Comparison of ENCODE assay signal across 24 cellular contexts in the genomic region with DNA sequence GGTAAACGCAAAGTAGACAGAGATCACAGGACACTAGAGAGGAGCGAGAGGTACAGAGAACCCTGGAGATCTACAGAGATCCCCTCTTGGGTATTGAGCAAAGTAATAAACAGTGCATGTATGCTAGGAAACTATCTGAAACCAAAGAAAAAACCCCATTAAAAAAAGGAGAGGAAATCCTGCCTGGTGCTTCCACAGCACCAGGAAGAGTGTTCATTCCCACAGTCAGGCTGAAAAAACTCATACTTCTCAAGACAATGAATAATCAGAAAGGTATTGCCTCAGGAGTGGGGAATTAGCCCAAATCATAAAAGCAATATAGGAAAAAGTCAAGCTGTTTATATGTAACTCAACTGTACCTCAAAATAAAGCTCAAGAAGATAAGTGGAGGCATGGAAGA.
"Had no signal": no experiment of that assay in that cellular context is flagged by ENCODE, and none has a peak within 500 bp of the region (broad histone marks: within the 10 kb centered on the region; RNA-seq: fewer than 3 reads in every experiment).

No MANE protein-coding gene starts in this region.

- H3K27ac Mint-ChIP-seq: activated CD4-positive, alpha-beta T cell treated with anti-CD3 and anti-CD28 coated beads, Interleukin-2, amount 10 ng/mL, durations not matched to agents 24 days and 14 days; activated CD8-positive, alpha-beta T cell treated with anti-CD3 and anti-CD28 coated beads for 36 hours; activated T-helper 17 cell treated with anti-CD3 and anti-CD28 coated beads, Interleukin-2, amount 50 U/mL, for 72 hours; T-cell; type B pancreatic cell had no signal

- H3K4me1 Mint-ChIP-seq: activated T-helper 17 cell treated with anti-CD3 and anti-CD28 coated beads, Interleukin-2, amount 50 U/mL, for 72 hours; neural crest cell; stimulated activated effector memory CD8-positive, alpha-beta T cell treated with anti-CD3 and anti-CD28 coated beads, Interleukin-12 subunit alpha, Interleukin-12 subunit beta, amount 100 ng/mL, for 72 hours; T-cell had no signal

- H3K9me3 ChIP-seq: ovary, psoas muscle, right lobe of liver, testis had no signal

- H3K4me3 Mint-ChIP-seq: activated CD4-positive, alpha-beta T cell treated with anti-CD3 and anti-CD28 coated beads, Interleukin-2, amount 10 ng/mL, durations not matched to agents 24 days and 14 days; activated CD8-positive, alpha-beta T cell treated with anti-CD3 and anti-CD28 coated beads for 36 hours; activated T-helper 17 cell treated with anti-CD3 and anti-CD28 coated beads, Interleukin-2, amount 50 U/mL, for 72 hours; neural crest cell; stimulated activated effector memory CD8-positive, alpha-beta T cell treated with anti-CD3 and anti-CD28 coated beads, Interleukin-12 subunit alpha, Interleukin-12 subunit beta, amount 100 ng/mL, for 72 hours; T-cell; type B pancreatic cell had no signal

- H3K9me3 Mint-ChIP-seq: activated CD4-positive, alpha-beta T cell treated with anti-CD3 and anti-CD28 coated beads, Interleukin-2, amount 10 ng/mL, durations not matched to agents 24 days and 14 days; activated CD8-positive, alpha-beta T cell treated with anti-CD3 and anti-CD28 coated beads for 36 hours; activated T-helper 17 cell treated with anti-CD3 and anti-CD28 coated beads, Interleukin-2, amount 50 U/mL, for 72 hours; neural crest cell; stimulated activated effector memory CD8-positive, alpha-beta T cell treated with anti-CD3 and anti-CD28 coated beads, Interleukin-12 subunit alpha, Interleukin-12 subunit beta, amount 100 ng/mL, for 72 hours; T-cell; type B pancreatic cell had no signal

- H3K27me3 ChIP-seq: foreskin keratinocyte, ovary, right lobe of liver, testis had no signal

- H3K36me3 ChIP-seq: ovary had no signal

- DNase-seq: activated CD4-positive, alpha-beta T cell treated with anti-CD3 and anti-CD28 coated beads, Interleukin-2, amount 10 ng/mL, durations not matched to agents 24 days and 14 days; activated CD8-positive, alpha-beta T cell treated with anti-CD3 and anti-CD28 coated beads for 36 hours; activated naive CD4-positive, alpha-beta T cell treated with Interleukin-2 at 50 U/mL for 16 hours; activated T-cell treated with anti-CD3 and anti-CD28 coated beads, Interleukin-2, amount 50 U/mL, for 1 hour; anterior cingulate cortex; cortex of kidney; effector CD8-positive, alpha-beta T cell; foreskin keratinocyte; glutamatergic neuron; hippocampal formation; islet precursor cell; ovary; psoas muscle; right lobe of liver; stimulated activated CD4-positive, alpha-beta T cell treated with anti-CD3 and anti-CD28 coated beads, Interleukin-4, amount 100 ng/mL, for 24 hours; T-cell; T-helper 9 cell; testis had no signal

- H3K27me3 Mint-ChIP-seq: activated CD4-positive, alpha-beta T cell treated with anti-CD3 and anti-CD28 coated beads, Interleukin-2, amount 10 ng/mL, durations not matched to agents 24 days and 14 days; activated CD8-positive, alpha-beta T cell treated with anti-CD3 and anti-CD28 coated beads for 36 hours; activated T-helper 17 cell treated with anti-CD3 and anti-CD28 coated beads, Interleukin-2, amount 50 U/mL, for 72 hours; T-cell; type B pancreatic cell had no signal

- ATAC-seq: activated CD8-positive, alpha-beta T cell treated with anti-CD3 and anti-CD28 coated beads for 36 hours; activated T-helper 17 cell treated with anti-CD3 and anti-CD28 coated beads, Interleukin-2, amount 50 U/mL, for 72 hours; foreskin keratinocyte; left lobe of liver; psoas muscle; right lobe of liver; stimulated activated effector memory CD8-positive, alpha-beta T cell treated with anti-CD3 and anti-CD28 coated beads, Interleukin-12 subunit alpha, Interleukin-12 subunit beta, amount 100 ng/mL, for 72 hours; T-cell had no signal

- H3K4me3 ChIP-seq: ovary, psoas muscle, right lobe of liver, smooth muscle cell, testis had no signal

- H3K4me1 ChIP-seq: foreskin keratinocyte, psoas muscle, right lobe of liver, testis had no signal

- H3K27ac ChIP-seq: foreskin keratinocyte, ovary, psoas muscle, right lobe of liver, testis had no signal
